Comparison of ENCODE assay signal across 19 cellular contexts in genomic region chr6:43180058-43180457, GRCh38. TPM values are rescaled to one million over a fixed set of nuclear protein-coding genes. Genes with fewer than 3 reads are reported as not detected.
A peak's percentile ranks its signal among the peaks of the same experiment; 100 is the strongest.
DNase-seq lines count a peak whose midpoint lies in the region; ATAC-seq and TF ChIP-seq lines count a peak whose summit lies in the region.
"Had no signal": no experiment of that assay in that cellular context is flagged by ENCODE, and none has a peak within 500 bp of the region (broad histone marks: within the 10 kb centered on the region; RNA-seq: fewer than 3 reads in every experiment).

No MANE protein-coding gene starts in this region.

- no peak for TF ChIP-seq CTCF in A673 (conservative IDR thresholded peaks at IDR 0.05; ENCODE audit: low read depth, low read length)
- TF ChIP-seq CTCF in activated CD8-positive, alpha-beta T cell treated with anti-CD3 and anti-CD28 coated beads for 36 hours (IDR thresholded peaks at IDR 0.05), result no peak
- no peak for TF ChIP-seq CTCF in endothelial cell (IDR thresholded peaks at IDR 0.05; ENCODE audit: unreplicated experiment)

- H3K14ac ChIP-seq in mesenchymal stem cell (ENCODE audit: low read length in 2 of 2), result no peak overlapping the region

- peak overlapping the region in 1 of 4 donors; percentile 38 for H3K4me3 Mint-ChIP-seq in CD4-positive, CD25-positive, alpha-beta regulatory T cell
- H3K4me3 Mint-ChIP-seq in activated CD8-positive, alpha-beta T cell treated with anti-CD3 and anti-CD28 coated beads for 36 hours, result no peak overlapping the region
- H3K4me3 Mint-ChIP-seq in endothelial cell (ENCODE audit: unreplicated experiment), result no peak overlapping the region

- CTCF ChIA-PET in A673 (lab: Charles Lee), result no interaction called here
- CTCF ChIA-PET in activated CD8-positive, alpha-beta T cell treated with anti-CD3 and anti-CD28 coated beads for 36 hours (lab: Charles Lee), result interaction anchor here (1.1 kb wide), 1 partner anchor 8 kb away, joined by 4 read pairs; no protein-coding TSS in a partner anchor

- H2BK120ac ChIP-seq in mesenchymal stem cell (ENCODE audit: low read depth, low read length), result no peak overlapping the region

- H2BK12ac ChIP-seq in mesenchymal stem cell (ENCODE audit: low read length in 2 of 2), result no peak overlapping the region

- peaks cover 10% of the 10 kb centered on the region for H3K36me3 Mint-ChIP-seq in CD4-positive, CD25-positive, alpha-beta regulatory T cell
- H3K36me3 Mint-ChIP-seq in activated CD8-positive, alpha-beta T cell treated with anti-CD3 and anti-CD28 coated beads for 36 hours (ENCODE audit: low read depth), result peaks cover 42% of the 10 kb centered on the region
- peaks cover 35% of the 10 kb centered on the region for H3K36me3 Mint-ChIP-seq in endothelial cell (ENCODE audit: low read depth, unreplicated experiment)

- H3K4me1 Mint-ChIP-seq in CD4-positive, CD25-positive, alpha-beta regulatory T cell, result peaks cover 7 to 53% (median 30%) of the 10 kb centered on the region in 4 donors
- peaks cover 46% of the 10 kb centered on the region for H3K4me1 Mint-ChIP-seq in activated CD8-positive, alpha-beta T cell treated with anti-CD3 and anti-CD28 coated beads for 36 hours (ENCODE audit: low read depth)
- H3K4me1 Mint-ChIP-seq in endothelial cell (ENCODE audit: unreplicated experiment), result peaks cover 29% of the 10 kb centered on the region

- H3K4ac ChIP-seq in mesenchymal stem cell (ENCODE audit: low read depth in 1 of 2, low read length in 2 of 2), result no peak overlapping the region

- no peak overlapping the region for H3K23ac ChIP-seq in mesenchymal stem cell (ENCODE audit: low read length in 2 of 2)

- H3K4me1 ChIP-seq in A673 (ENCODE audit: insufficient read depth, low read length, poor library complexity, severe bottlenecking) (peaks cover 13% of the 10 kb centered on the region), mesenchymal stem cell (ENCODE audit: control insufficient read depth, insufficient read depth, low read depth, low read length) (peaks cover 22% of the 10 kb centered on the region)
- peaks cover 50% of the 10 kb centered on the region for H3K4me1 ChIP-seq in CD4-positive, CD25-positive, alpha-beta regulatory T cell (ENCODE audit: control insufficient read depth, insufficient read depth, low read length, poor library complexity, severe bottlenecking)

- H3K4me2 ChIP-seq in mesenchymal stem cell (ENCODE audit: low read length, poor library complexity, severe bottlenecking), result no peak overlapping the region
- H3K4me2 ChIP-seq: BLaER1, KMS-11 had no signal

- no peak overlapping the region for H3K4me3 ChIP-seq in A673 (ENCODE audit: low read depth, low read length, poor library complexity, severe bottlenecking)
- H3K4me3 ChIP-seq in CD4-positive, CD25-positive, alpha-beta regulatory T cell (ENCODE audit: low read depth, low read length), result no peak overlapping the region
- peak overlapping the region in 1 of 2 experiments; percentile 16 for H3K4me3 ChIP-seq in mesenchymal stem cell (ENCODE audit: insufficient read depth in 1 of 2, low read depth in 1 of 2, low read length in 2 of 2)
- H3K4me3 ChIP-seq: BLaER1 had no signal

- intact Hi-C loops in A673 (cut with micrococcal nuclease; ENCODE audit: unreplicated experiment), result no loop called here
- intact Hi-C loops in activated CD8-positive, alpha-beta T cell treated with anti-CD3 and anti-CD28 coated beads for 36 hours (cut with micrococcal nuclease), result no loop called here

- H3K9me3 ChIP-seq in A673 (ENCODE audit: low read depth, low read length, poor library complexity, severe bottlenecking) (no peaks in the 10 kb centered on the region), mesenchymal stem cell (ENCODE audit: control insufficient read depth, low read length) (no peaks in the 10 kb centered on the region)
- H3K9me3 ChIP-seq in CD4-positive, CD25-positive, alpha-beta regulatory T cell (ENCODE audit: control insufficient read depth in 2 of 2, low read length in 2 of 2), result no peaks in the 10 kb centered on the region
- H3K9me3 ChIP-seq: BLaER1 had no signal

- ATAC-seq in CD4-positive, CD25-positive, alpha-beta regulatory T cell (ENCODE audit: low read depth in 2 of 2), result no peak
- ATAC-seq in activated CD8-positive, alpha-beta T cell treated with anti-CD3 and anti-CD28 coated beads for 36 hours, result no peak
- ATAC-seq in HG03097 (IDR thresholded peaks at IDR 0.05; ENCODE audit: low FRiP score, unreplicated experiment) (no peak), GM18909 (IDR thresholded peaks at IDR 0.05; ENCODE audit: poor library complexity, unreplicated experiment) (no peak)
- ATAC-seq: Panc1 had no signal

- H4K8ac ChIP-seq in mesenchymal stem cell (ENCODE audit: low read length), result no peak overlapping the region

- peaks cover 40% of the 10 kb centered on the region for H3K79me1 ChIP-seq in mesenchymal stem cell (replicated peaks; ENCODE audit: low read length, poor library complexity, severe bottlenecking)

- WGBS in mesenchymal stem cell, result 90% methylated on average over 7 of the region's 7 CpGs

- POLR2A ChIA-PET in A673 (lab: Charles Lee; ENCODE audit: low non-redundant PET), result interaction anchor here (0.5 kb wide), 1 partner anchor 947 kb away, joined by 8 read pairs; the partner anchor contains the start of genes MRPL14 and TMEM63B
- POLR2A ChIA-PET in activated CD8-positive, alpha-beta T cell treated with anti-CD3 and anti-CD28 coated beads for 36 hours (lab: Charles Lee), result interaction anchor here (0.6 to 1.2 kb wide), 4 partner anchors 8 to 339 kb away, joined by 3 read pairs; partner anchors contain the start of gene CNPY3

- H3K27me3 Mint-ChIP-seq in CD4-positive, CD25-positive, alpha-beta regulatory T cell, result no peaks in the 10 kb centered on the region
- H3K27me3 Mint-ChIP-seq in activated CD8-positive, alpha-beta T cell treated with anti-CD3 and anti-CD28 coated beads for 36 hours, result no peaks in the 10 kb centered on the region
- H3K27me3 Mint-ChIP-seq in endothelial cell (ENCODE audit: unreplicated experiment), result peaks cover 11% of the 10 kb centered on the region

- H3K36me3 ChIP-seq in A673 (ENCODE audit: insufficient read depth, low read length, poor library complexity, severe bottlenecking), result peaks cover 40% of the 10 kb centered on the region
- peaks cover 37% of the 10 kb centered on the region for H3K36me3 ChIP-seq in CD4-positive, CD25-positive, alpha-beta regulatory T cell (ENCODE audit: control insufficient read depth, insufficient read depth, low read length)
- H3K36me3 ChIP-seq in mesenchymal stem cell (ENCODE audit: control insufficient read depth in 1 of 2, insufficient read depth in 2 of 2, low read depth in 1 of 2, low read length in 2 of 2), result peaks cover 50 to 54% of the 10 kb centered on the region in 2 experiments

- H3K27me3 ChIP-seq in A673 (replicated peaks; ENCODE audit: insufficient read depth, low read depth, low read length, poor library complexity), result no peaks in the 10 kb centered on the region
- H3K27me3 ChIP-seq in CD4-positive, CD25-positive, alpha-beta regulatory T cell (ENCODE audit: control insufficient read depth, insufficient read depth, low read length), result no peaks in the 10 kb centered on the region
- H3K27me3 ChIP-seq in mesenchymal stem cell (ENCODE audit: control insufficient read depth in 1 of 2, insufficient read depth in 1 of 2, low read length in 2 of 2), result no peaks in the 10 kb centered on the region
- H3K27me3 ChIP-seq: BLaER1 had no signal

- H4K91ac ChIP-seq in mesenchymal stem cell (ENCODE audit: low read length), result no peak overlapping the region

- no peak overlapping the region for H2BK5ac ChIP-seq in mesenchymal stem cell (ENCODE audit: low read depth, low read length, poor library complexity, severe bottlenecking)

- no TSS peak for BruUV-seq in A673 (replicated peaks; lab: Mats Ljungman, UMichigan)

- peaks cover 0 to 3% (median 0%) of the 10 kb centered on the region in 7 donors for H3K9me3 Mint-ChIP-seq in CD4-positive, CD25-positive, alpha-beta regulatory T cell
- H3K9me3 Mint-ChIP-seq in activated CD8-positive, alpha-beta T cell treated with anti-CD3 and anti-CD28 coated beads for 36 hours, result no peaks in the 10 kb centered on the region
- no peaks in the 10 kb centered on the region for H3K9me3 Mint-ChIP-seq in endothelial cell (ENCODE audit: unreplicated experiment)
- H3K9me3 Mint-ChIP-seq: CD8-positive, alpha-beta memory T cell; H9 had no signal

- no peak overlapping the region for H3K9ac ChIP-seq in mesenchymal stem cell (ENCODE audit: low read length)
- H3K9ac ChIP-seq: BLaER1, KMS-11 had no signal

- no peak overlapping the region for H2BK15ac ChIP-seq in mesenchymal stem cell (ENCODE audit: low read depth, poor library complexity, severe bottlenecking)

- H3K27ac Mint-ChIP-seq in CD4-positive, CD25-positive, alpha-beta regulatory T cell, result no peak overlapping the region
- peak overlapping the region; percentile 41 for H3K27ac Mint-ChIP-seq in activated CD8-positive, alpha-beta T cell treated with anti-CD3 and anti-CD28 coated beads for 36 hours
- H3K27ac Mint-ChIP-seq in endothelial cell (ENCODE audit: unreplicated experiment), result no peak overlapping the region
- H3K27ac Mint-ChIP-seq: H9 had no signal

- H2AFZ ChIP-seq in mesenchymal stem cell (ENCODE audit: low read depth, low read length), result no peak overlapping the region

- H3K27ac ChIP-seq in A673 (ENCODE audit: low read depth, low read length, poor library complexity, severe bottlenecking) (peak overlapping the region; percentile 70), mesenchymal stem cell (ENCODE audit: low read length, poor library complexity, severe bottlenecking) (peak overlapping the region; percentile 6)
- peak overlapping the region; percentile 73 for H3K27ac ChIP-seq in CD4-positive, CD25-positive, alpha-beta regulatory T cell (ENCODE audit: insufficient read depth, low read length, poor library complexity, severe bottlenecking)
- H3K27ac ChIP-seq: BLaER1, KMS-11 had no signal

- H2AK5ac ChIP-seq in mesenchymal stem cell (ENCODE audit: low read length, severe bottlenecking), result no peak overlapping the region

- H3K18ac ChIP-seq in mesenchymal stem cell (ENCODE audit: low read depth in 1 of 2, low read length in 2 of 2), result no peak overlapping the region

- DNase-seq in A673 (ENCODE audit: low spot score) (no peak), mesenchymal stem cell (no peak), endothelial cell (ENCODE audit: low spot score) (no peak)
- DNase-seq in CD4-positive, CD25-positive, alpha-beta regulatory T cell, result no peak
- no peak for DNase-seq in activated CD8-positive, alpha-beta T cell treated with anti-CD3 and anti-CD28 coated beads for 36 hours
- DNase-seq: CD8-positive, alpha-beta memory T cell; H9; NCI-H1105; NCI-H146; NCI-H2029; NCI-H345; NCI-H524; NCI-H774; NK-92 treated with Interleukin-12 subunit alpha and Interleukin-12 subunit beta, amount 100 ng/mL, for 24 hours had no signal

RNA-seq across cellular contexts. Expression of gene CUL9, which starts 1.9 kb away (rescaled TPM):
- total RNA-seq in A673 (2021) (38.7 and 50.7 TPM in 2 replicates), endothelial cell (ENCODE audit: unreplicated experiment) (55.4 TPM)
- total RNA-seq in CD4-positive, CD25-positive, alpha-beta regulatory T cell, result 81.2 TPM
- 10 to 100 TPM; 22.5 to 26.0 (median 23.8) TPM for polyA plus RNA-seq in CD4-positive, CD25-positive, alpha-beta regulatory T cell
- 10 to 100 TPM; 38.8 to 43.1 TPM for total RNA-seq in activated CD8-positive, alpha-beta T cell treated with anti-CD3 and anti-CD28 coated beads for 36 hours
- 12.8 TPM for polyA plus RNA-seq in mesenchymal stem cell (2013, experiment 1 of 2)
- polyA plus RNA-seq in mesenchymal stem cell (2013, experiment 2 of 2), result 11.6 TPM

RNA-seq across cellular contexts. Expression of gene SRF, which starts 9.0 kb away (rescaled TPM):
- 28.7 and 33.2 TPM in 2 replicates for total RNA-seq in A673 (2021)
- 24.0 TPM for total RNA-seq in CD4-positive, CD25-positive, alpha-beta regulatory T cell
- 1 to 10 TPM; 3.3 to 5.8 (median 4.5) TPM for polyA plus RNA-seq in CD4-positive, CD25-positive, alpha-beta regulatory T cell
- total RNA-seq in activated CD8-positive, alpha-beta T cell treated with anti-CD3 and anti-CD28 coated beads for 36 hours, result 10 to 100 TPM; 34.5 to 35.4 TPM
- polyA plus RNA-seq in mesenchymal stem cell (2013, experiment 1 of 2), result 30.1 TPM
- 29.6 TPM for polyA plus RNA-seq in mesenchymal stem cell (2013, experiment 2 of 2)
- total RNA-seq in endothelial cell (ENCODE audit: unreplicated experiment), result 31.3 TPM

RNA-seq across cellular contexts. Expression of gene DNPH1, which starts 49.2 kb away (rescaled TPM):
- total RNA-seq in A673 (2021) (55.1 and 69.4 TPM in 2 replicates), endothelial cell (ENCODE audit: unreplicated experiment) (4.5 TPM)
- total RNA-seq in CD4-positive, CD25-positive, alpha-beta regulatory T cell, result 36.6 TPM
- polyA plus RNA-seq in CD4-positive, CD25-positive, alpha-beta regulatory T cell, result 100 to 1,000 TPM; 190 to 234 (median 206) TPM
- 10 to 100 TPM; 86.2 to 86.5 TPM for total RNA-seq in activated CD8-positive, alpha-beta T cell treated with anti-CD3 and anti-CD28 coated beads for 36 hours
- 58.5 TPM for polyA plus RNA-seq in mesenchymal stem cell (2013, experiment 1 of 2)
- polyA plus RNA-seq in mesenchymal stem cell (2013, experiment 2 of 2), result 60.4 TPM

Comparison
In these comparisons a context has a peak if more than half of its experiments do, and no peak if none do; other contexts are left out.
1. H3K27ac ChIP-seq: peak in every context shown above with its lines; median percentile 73 in CD4-positive, CD25-positive, alpha-beta regulatory T cell; 70 in A673; 6 in mesenchymal stem cell.